15 cellular contexts compared by ENCODE assay signal in the genomic region with DNA sequence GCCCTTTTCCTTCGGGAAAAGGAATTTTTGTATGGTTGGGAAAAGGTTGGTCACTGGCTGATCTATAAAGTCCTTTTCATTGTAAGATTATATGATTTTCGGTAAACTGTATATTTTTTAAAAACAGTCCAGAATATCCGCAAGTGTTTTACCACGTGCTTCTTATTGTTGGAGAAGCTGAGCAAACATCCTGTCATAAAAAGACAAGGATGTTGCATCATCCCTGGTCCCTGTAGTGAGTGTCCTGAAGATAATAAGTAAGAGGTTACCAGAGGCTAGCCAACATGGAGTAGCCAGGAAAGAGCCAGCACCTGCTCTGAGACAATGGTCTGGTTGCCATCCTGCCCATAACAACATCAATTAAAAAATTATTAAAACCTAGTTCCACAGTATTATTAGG. TPM values are rescaled to one million over a fixed set of nuclear protein-coding genes. Genes with fewer than 3 reads are reported as not detected.
DNase-seq lines count a peak whose midpoint lies in the region; ATAC-seq and TF ChIP-seq lines count a peak whose summit lies in the region.
"Had no signal": no experiment of that assay in that cellular context is flagged by ENCODE, and none has a peak within 500 bp of the region (broad histone marks: within the 10 kb centered on the region; RNA-seq: fewer than 3 reads in every experiment).

No MANE protein-coding gene starts in this region.

- H3K9me3 ChIP-seq in BLaER1 treated with 17β-estradiol and CSF1 and Interleukin-3, amounts not matched to agents 10 nM and 100 nM (replicated peaks in 1 of 11): no peaks in the 10 kb centered on the region
- H3K9me3 ChIP-seq: gastroesophageal sphincter had no signal

- no peak for TF ChIP-seq CTCF in GM23338 (conservative IDR thresholded peaks at IDR 0.05; ENCODE audit: low read depth in 2 of 2)

- no peak overlapping the region for H3K4me3 Mint-ChIP-seq in GM23338

- no peak for DNase-seq in GM23338 (ENCODE audit: low spot score)
- peak; percentile 16 for DNase-seq in SIG-M5 (lab: John Stamatoyannopoulos, UW)
- DNase-seq in glomerular endothelial cell (ENCODE audit: extremely low read depth, low read depth, low spot score): peak; percentile 45
- DNase-seq in stimulated activated CD4-positive, alpha-beta T cell treated with anti-CD3 and anti-CD28 coated beads, Interleukin-2, amount 100 ng/mL, for 24 hours: no peak
- DNase-seq in activated CD4-positive, alpha-beta T cell treated with anti-CD3 and anti-CD28 coated beads, Interleukin-2, amount 50 U/mL, for 48 hours: no peak
- no peak for DNase-seq in NK-92 (lab: John Stamatoyannopoulos, UW; ENCODE audit: unreplicated experiment)
- DNase-seq: AML-193, amygdala, DMS79, kidney, NCI-H187, T-helper 2 cell had no signal

- H3K36me3 Mint-ChIP-seq in GM23338 (ENCODE audit: low read depth): no peaks in the 10 kb centered on the region

- peaks cover 6% of the 10 kb centered on the region for H3K27me3 Mint-ChIP-seq in GM23338 (ENCODE audit: insufficient read depth, low read depth, poor library complexity)

- no peaks in the 10 kb centered on the region for H3K9me3 Mint-ChIP-seq in GM23338

- H3F3A ChIP-seq in GM23338 (replicated peaks; ENCODE audit: low read depth): no peaks in the 10 kb centered on the region

- H3K27ac Mint-ChIP-seq in GM23338: no peak overlapping the region

- no peak overlapping the region for H3K4me3 ChIP-seq in BLaER1 treated with 17β-estradiol and CSF1 and Interleukin-3, amounts not matched to agents 10 nM and 100 nM
- H3K4me3 ChIP-seq in GM23338: no peak overlapping the region
- H3K4me3 ChIP-seq: gastroesophageal sphincter had no signal

- ATAC-seq in GM23338 (no peak), GM18858 (IDR thresholded peaks at IDR 0.05; ENCODE audit: unreplicated experiment) (no peak)
- ATAC-seq: gastroesophageal sphincter had no signal

- no peaks in the 10 kb centered on the region for H3K27me3 ChIP-seq in BLaER1 treated with 17β-estradiol and CSF1 and Interleukin-3, amounts not matched to agents 10 nM and 100 nM
- no peaks in the 10 kb centered on the region for H3K27me3 ChIP-seq in GM23338 (ENCODE audit: insufficient read depth)
- H3K27me3 ChIP-seq: gastroesophageal sphincter had no signal

- peaks cover 9% of the 10 kb centered on the region; the same call in 1 of the 2 replicates for H3K9me2 ChIP-seq in GM23338 (ENCODE audit: insufficient read depth)

- no peaks in the 10 kb centered on the region for H3K79me2 ChIP-seq in GM23338 (replicated peaks; ENCODE audit: insufficient read depth)

- H3K36me3 ChIP-seq in BLaER1 treated with 17β-estradiol and CSF1 and Interleukin-3, amounts not matched to agents 10 nM and 100 nM: no peaks in the 10 kb centered on the region
- no peaks in the 10 kb centered on the region for H3K36me3 ChIP-seq in GM23338 (ENCODE audit: insufficient read depth)
- H3K36me3 ChIP-seq: gastroesophageal sphincter had no signal

- H3K4me2 ChIP-seq in BLaER1 treated with 17β-estradiol and CSF1 and Interleukin-3, amounts not matched to agents 10 nM and 100 nM: peak overlapping the region; percentile 25 to 77 (median 67); a peak in 20 of 22 replicates
- H3K4me2 ChIP-seq in GM23338: no peak overlapping the region

- no peaks in the 10 kb centered on the region for H3K4me1 Mint-ChIP-seq in GM23338

- H2AFZ ChIP-seq in GM23338: peak overlapping the region; percentile 45

- peak overlapping the region in 9 of 11 experiments; percentile 39 to 92 (median 71); a peak in 18 of 22 replicates for H3K27ac ChIP-seq in BLaER1 treated with 17β-estradiol and CSF1 and Interleukin-3, amounts not matched to agents 10 nM and 100 nM
- no peak overlapping the region for H3K27ac ChIP-seq in GM23338 (ENCODE audit: low read depth)
- H3K27ac ChIP-seq: gastroesophageal sphincter had no signal

- H4K20me1 ChIP-seq in BLaER1 treated with 17β-estradiol and CSF1 and Interleukin-3, amounts not matched to agents 10 nM and 100 nM: no peaks in the 10 kb centered on the region
- H4K20me1 ChIP-seq in GM23338 (replicated peaks; ENCODE audit: insufficient read depth): no peaks in the 10 kb centered on the region

- peaks cover 19 to 31% (median 27%) of the 10 kb centered on the region in 10 experiments for H3K4me1 ChIP-seq in BLaER1 treated with 17β-estradiol and CSF1 and Interleukin-3, amounts not matched to agents 10 nM and 100 nM
- H3K4me1 ChIP-seq in GM23338 (ENCODE audit: insufficient read depth): no peaks in the 10 kb centered on the region
- H3K4me1 ChIP-seq: gastroesophageal sphincter had no signal

- peak overlapping the region in 4 of 11 experiments; percentile 58 to 74 (median 66); a peak in 6 of 22 replicates for H3K9ac ChIP-seq in BLaER1 treated with 17β-estradiol and CSF1 and Interleukin-3, amounts not matched to agents 10 nM and 100 nM

TF ChIP-seq in GM23338, 12 proteins besides CTCF, POLR2A, EP300 and RAD21 (continues in another document):
- TF ChIP-seq STAT1 (IDR thresholded peaks at IDR 0.05; ENCODE audit: unreplicated experiment) (no peak), POLR2AphosphoS5 (IDR thresholded peaks at IDR 0.05; ENCODE audit: low read depth) (no peak), NANOG (IDR thresholded peaks at IDR 0.05; ENCODE audit: borderline replicate concordance) (no peak), JUNB (IDR thresholded peaks at IDR 0.05; ENCODE audit: unreplicated experiment) (no peak), ZNF331 (CRISPR knock-in tag; IDR thresholded peaks at IDR 0.05; ENCODE audit: low read depth) (no peak)
- TF ChIP-seq, protein P1, sequence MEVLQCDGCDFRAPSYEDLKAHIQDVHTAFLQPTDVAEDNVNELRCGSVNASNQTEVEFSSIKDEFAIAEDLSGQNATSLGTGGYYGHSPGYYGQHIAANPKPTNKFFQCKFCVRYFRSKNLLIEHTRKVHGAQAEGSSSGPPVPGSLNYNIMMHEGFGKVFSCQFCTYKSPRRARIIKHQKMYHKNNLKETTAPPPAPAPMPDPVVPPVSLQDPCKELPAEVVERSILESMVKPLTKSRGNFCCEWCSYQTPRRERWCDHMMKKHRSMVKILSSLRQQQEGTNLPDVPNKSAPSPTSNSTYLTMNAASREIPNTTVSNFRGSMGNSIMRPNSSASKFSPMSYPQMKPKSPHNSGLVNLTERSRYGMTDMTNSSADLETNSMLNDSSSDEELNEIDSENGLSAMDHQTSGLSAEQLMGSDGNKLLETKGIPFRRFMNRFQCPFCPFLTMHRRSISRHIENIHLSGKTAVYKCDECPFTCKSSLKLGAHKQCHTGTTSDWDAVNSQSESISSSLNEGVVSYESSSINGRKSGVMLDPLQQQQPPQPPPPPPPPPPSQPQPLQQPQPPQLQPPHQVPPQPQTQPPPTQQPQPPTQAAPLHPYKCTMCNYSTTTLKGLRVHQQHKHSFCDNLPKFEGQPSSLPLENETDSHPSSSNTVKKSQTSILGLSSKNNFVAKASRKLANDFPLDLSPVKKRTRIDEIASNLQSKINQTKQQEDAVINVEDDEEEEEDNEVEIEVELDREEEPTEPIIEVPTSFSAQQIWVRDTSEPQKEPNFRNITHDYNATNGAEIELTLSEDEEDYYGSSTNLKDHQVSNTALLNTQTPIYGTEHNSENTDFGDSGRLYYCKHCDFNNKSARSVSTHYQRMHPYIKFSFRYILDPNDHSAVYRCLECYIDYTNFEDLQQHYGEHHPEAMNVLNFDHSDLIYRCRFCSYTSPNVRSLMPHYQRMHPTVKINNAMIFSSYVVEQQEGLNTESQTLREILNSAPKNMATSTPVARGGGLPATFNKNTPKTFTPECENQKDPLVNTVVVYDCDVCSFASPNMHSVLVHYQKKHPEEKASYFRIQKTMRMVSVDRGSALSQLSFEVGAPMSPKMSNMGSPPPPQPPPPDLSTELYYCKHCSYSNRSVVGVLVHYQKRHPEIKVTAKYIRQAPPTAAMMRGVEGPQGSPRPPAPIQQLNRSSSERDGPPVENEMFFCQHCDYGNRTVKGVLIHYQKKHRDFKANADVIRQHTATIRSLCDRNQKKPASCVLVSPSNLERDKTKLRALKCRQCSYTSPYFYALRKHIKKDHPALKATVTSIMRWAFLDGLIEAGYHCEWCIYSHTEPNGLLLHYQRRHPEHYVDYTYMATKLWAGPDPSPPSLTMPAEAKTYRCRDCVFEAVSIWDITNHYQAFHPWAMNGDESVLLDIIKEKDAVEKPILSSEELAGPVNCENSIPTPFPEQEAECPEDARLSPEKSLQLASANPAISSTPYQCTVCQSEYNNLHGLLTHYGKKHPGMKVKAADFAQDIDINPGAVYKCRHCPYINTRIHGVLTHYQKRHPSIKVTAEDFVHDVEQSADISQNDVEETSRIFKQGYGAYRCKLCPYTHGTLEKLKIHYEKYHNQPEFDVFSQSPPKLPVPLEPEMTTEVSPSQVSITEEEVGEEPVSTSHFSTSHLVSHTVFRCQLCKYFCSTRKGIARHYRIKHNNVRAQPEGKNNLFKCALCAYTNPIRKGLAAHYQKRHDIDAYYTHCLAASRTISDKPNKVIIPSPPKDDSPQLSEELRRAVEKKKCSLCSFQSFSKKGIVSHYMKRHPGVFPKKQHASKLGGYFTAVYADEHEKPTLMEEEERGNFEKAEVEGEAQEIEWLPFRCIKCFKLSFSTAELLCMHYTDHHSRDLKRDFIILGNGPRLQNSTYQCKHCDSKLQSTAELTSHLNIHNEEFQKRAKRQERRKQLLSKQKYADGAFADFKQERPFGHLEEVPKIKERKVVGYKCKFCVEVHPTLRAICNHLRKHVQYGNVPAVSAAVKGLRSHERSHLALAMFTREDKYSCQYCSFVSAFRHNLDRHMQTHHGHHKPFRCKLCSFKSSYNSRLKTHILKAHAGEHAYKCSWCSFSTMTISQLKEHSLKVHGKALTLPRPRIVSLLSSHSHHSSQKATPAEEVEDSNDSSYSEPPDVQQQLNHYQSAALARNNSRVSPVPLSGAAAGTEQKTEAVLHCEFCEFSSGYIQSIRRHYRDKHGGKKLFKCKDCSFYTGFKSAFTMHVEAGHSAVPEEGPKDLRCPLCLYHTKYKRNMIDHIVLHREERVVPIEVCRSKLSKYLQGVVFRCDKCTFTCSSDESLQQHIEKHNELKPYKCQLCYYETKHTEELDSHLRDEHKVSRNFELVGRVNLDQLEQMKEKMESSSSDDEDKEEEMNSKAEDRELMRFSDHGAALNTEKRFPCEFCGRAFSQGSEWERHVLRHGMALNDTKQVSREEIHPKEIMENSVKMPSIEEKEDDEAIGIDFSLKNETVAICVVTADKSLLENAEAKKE (CRISPR knock-in tag; IDR thresholded peaks at IDR 0.05): no peak

RNA-seq across cellular contexts. Expression of a gene that starts 5.1 kb away (rescaled TPM):
- total RNA-seq in GM23338 (2014; rRNA removed; shearing (Covaris generic)): not detected in 2 replicates
- not detected in 2 replicates for polyA plus RNA-seq in GM23338 (2016; fragmentation: Nextera tagmentation; extraction: Ambion mirVana)
- not detected in 2 replicates for total RNA-seq in glomerular endothelial cell

RNA-seq across cellular contexts. Expression of a gene that starts 11.4 kb away (rescaled TPM):
- total RNA-seq in GM23338 (2014; rRNA removed; shearing (Covaris generic)): 62.2 and 67.4 TPM in 2 replicates
- polyA plus RNA-seq in GM23338 (2016; fragmentation: Nextera tagmentation; extraction: Ambion mirVana): 193 and 252 TPM in 2 replicates
- total RNA-seq in glomerular endothelial cell: 36.9 and 43.7 TPM in 2 replicates

RNA-seq across cellular contexts. Expression of a gene that starts 21.1 kb away (rescaled TPM):
- not detected in 2 replicates for total RNA-seq in GM23338 (2014; rRNA removed; shearing (Covaris generic))
- polyA plus RNA-seq in GM23338 (2016; fragmentation: Nextera tagmentation; extraction: Ambion mirVana): not detected in 2 replicates
- 2.7 and 12.7 TPM in 2 replicates for total RNA-seq in glomerular endothelial cell

RNA-seq across cellular contexts. Expression of a gene that starts 33.7 kb away (rescaled TPM):
- total RNA-seq in GM23338 (2014; rRNA removed; shearing (Covaris generic)): 0.23 and 1.9 TPM in 2 replicates
- polyA plus RNA-seq in GM23338 (2016; fragmentation: Nextera tagmentation; extraction: Ambion mirVana): 0.54 and 0.81 TPM in 2 replicates
- total RNA-seq in glomerular endothelial cell: 1.0 and 6.4 TPM in 2 replicates
- total RNA-seq: kidney had no signal

Comparison
In these comparisons a context has a peak if more than half of its experiments do, and no peak if none do; other contexts are left out.
1. DNase-seq: peak in SIG-M5 (single experiment) and glomerular endothelial cell (single experiment); none in GM23338 (single experiment), stimulated activated CD4-positive, alpha-beta T cell treated with anti-CD3 and anti-CD28 coated beads, Interleukin-2, amount 100 ng/mL, for 24 hours (0 of 2), activated CD4-positive, alpha-beta T cell treated with anti-CD3 and anti-CD28 coated beads, Interleukin-2, amount 50 U/mL, for 48 hours (0 of 2) and NK-92 (single experiment).